In genomic region chr19:2460245-2460644, GRCh38 we compare ENCODE assay signal across 1 cellular context.
A peak's percentile ranks its signal among the peaks of the same experiment; 100 is the strongest.
TF ChIP-seq lines count a peak whose summit lies in the region.

No MANE protein-coding gene starts in this region.

TF ChIP-seq in HEK293, 187 proteins besides CTCF, POLR2A, EP300 and RAD21:
- TF ChIP-seq ZNF133 (tag by site-specific recombination; IDR thresholded peaks at IDR 0.05) (no peak), ZNF121 (tag by site-specific recombination; IDR thresholded peaks at IDR 0.05) (peak; percentile 78; the same call in 1 of the 2 replicates), ZNF335 (tag by site-specific recombination; conservative IDR thresholded peaks at IDR 0.05) (no peak), ZNF544 (tag by site-specific recombination; IDR thresholded peaks at IDR 0.05) (no peak), OSR2 (tag by site-specific recombination; IDR thresholded peaks at IDR 0.05) (no peak)
